Comparison of ENCODE assay signal across 1 cellular context in genomic region chr3:123138819-123139517, GRCh38.
TF ChIP-seq lines count a peak whose summit lies in the region.

No MANE protein-coding gene starts in this region.

TF ChIP-seq in GM23338, 12 proteins besides CTCF, POLR2A, EP300 and RAD21 (continued from another document):
- TF ChIP-seq REST (IDR thresholded peaks at IDR 0.05; ENCODE audit: unreplicated experiment): no peak
- no peak for TF ChIP-seq ZNF331 (CRISPR knock-in tag; IDR thresholded peaks at IDR 0.05; ENCODE audit: low read depth)
- TF ChIP-seq NANOG (IDR thresholded peaks at IDR 0.05; ENCODE audit: borderline replicate concordance): no peak
